ENCODE assay signal across 1 cellular context in genomic region chr13:28059214-28059613, GRCh38.
TF ChIP-seq lines count a peak whose summit lies in the region.

No MANE protein-coding gene starts in this region.

TF ChIP-seq in HCT116, 20 proteins besides CTCF, POLR2A, EP300 and RAD21 (continued from another document):
- TF ChIP-seq REST (IDR thresholded peaks at IDR 0.05; ENCODE audit: low read depth) (no peak), ZNF274 (IDR thresholded peaks at IDR 0.05; ENCODE audit: low read depth, low read length) (no peak), JUND (IDR thresholded peaks at IDR 0.05) (no peak), ELF1 (IDR thresholded peaks at IDR 0.05; ENCODE audit: borderline replicate concordance, low read depth) (no peak), EGR1 (IDR thresholded peaks at IDR 0.05; ENCODE audit: low read depth) (no peak), TCF7L2 (IDR thresholded peaks at IDR 0.05; ENCODE audit: borderline replicate concordance, extremely low read depth, insufficient read depth, insufficient read length) (no peak), SRF (IDR thresholded peaks at IDR 0.05; ENCODE audit: low read depth) (no peak), FOSL1 (IDR thresholded peaks at IDR 0.05; ENCODE audit: low read depth) (no peak), EZH2 (IDR thresholded peaks at IDR 0.05) (no peak), MAX (IDR thresholded peaks at IDR 0.05) (no peak), SP1 (IDR thresholded peaks at IDR 0.05; ENCODE audit: low read depth) (no peak), CBX3 (IDR thresholded peaks at IDR 0.05; ENCODE audit: low read depth) (no peak), SIN3A (IDR thresholded peaks at IDR 0.05; ENCODE audit: low read depth) (no peak)
